In the genomic region with DNA sequence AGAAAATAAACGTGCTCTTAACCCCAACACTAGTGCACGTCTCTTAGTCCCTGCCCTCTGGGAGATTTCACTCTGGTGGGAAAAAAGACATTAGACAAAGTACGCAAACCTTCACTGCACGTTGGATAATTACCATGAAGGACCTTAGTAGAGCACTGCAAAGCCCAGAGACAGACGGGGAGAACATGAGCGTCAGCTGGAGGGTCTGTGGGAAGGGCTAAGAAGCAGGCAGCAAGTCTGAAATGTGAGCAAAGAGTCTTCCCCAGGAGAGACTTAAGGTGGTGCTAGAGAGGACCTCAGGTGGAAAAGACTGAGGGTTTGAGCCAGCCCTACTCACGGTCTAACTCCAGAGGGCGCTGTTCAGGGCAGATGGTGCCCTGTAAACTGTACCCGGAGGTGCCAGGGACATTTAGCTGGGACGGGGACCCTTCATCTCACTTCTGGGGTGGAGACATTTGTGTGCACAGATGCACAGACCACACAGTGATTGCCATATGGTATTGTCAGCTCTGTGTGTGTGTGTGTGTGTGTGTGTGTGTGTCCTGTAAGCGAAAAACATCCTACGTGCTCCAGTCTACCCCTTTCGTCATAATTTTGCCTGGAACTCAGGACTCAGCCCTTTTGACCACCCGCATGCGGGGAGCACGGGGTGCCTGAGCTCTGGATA, we compare ENCODE assay signal across 8 cellular contexts. TPM values are rescaled to one million over a fixed set of nuclear protein-coding genes. Genes with fewer than 3 reads are reported as not detected.
DNase-seq lines count a peak whose midpoint lies in the region; ATAC-seq and TF ChIP-seq lines count a peak whose summit lies in the region.

No MANE protein-coding gene starts in this region.

- no peaks in the 10 kb centered on the region for H3K36me3 ChIP-seq in GM06990 (ENCODE audit: control insufficient read depth, insufficient read depth, low read length)
- H3K36me3 ChIP-seq in mucosa of descending colon (ENCODE audit: low read depth): no peaks in the 10 kb centered on the region

- H3K4me1 ChIP-seq in mucosa of descending colon (ENCODE audit: low read depth): peaks cover 10% of the 10 kb centered on the region

- peak; percentile 92 for TF ChIP-seq CTCF in GM06990 (IDR thresholded peaks at IDR 0.05; ENCODE audit: insufficient read depth, low read length, poor library complexity, severe bottlenecking)
- TF ChIP-seq CTCF in chondrocyte (IDR thresholded peaks at IDR 0.05): peak; percentile 82
- no peak for TF ChIP-seq CTCF in mucosa of descending colon (IDR thresholded peaks at IDR 0.05)

- H3K4me1 Mint-ChIP-seq in chondrocyte (ENCODE audit: low read depth): peaks cover 26% of the 10 kb centered on the region

- intact Hi-C loops in mucosa of descending colon (cut with DNase I, micrococcal nuclease): no loop called here

- DNase-seq in AG08396 (ENCODE audit: low spot score) (peak; percentile 65), GM06990 (ENCODE audit: extremely low read depth, insufficient read length) (peak; percentile 37), NCI-H1436 (lab: John Stamatoyannopoulos, UW) (peak; percentile 90), SKM-1 treated with dmso at 0.1 percent for 144 hours (lab: John Stamatoyannopoulos, UW; ENCODE audit: unreplicated experiment) (peak; percentile 93), chondrocyte (ENCODE audit: low spot score) (peak; percentile 27), mucosa of descending colon (peak in 1 of 3 donors; percentile 35)

- H3K27me3 ChIP-seq in GM06990 (replicated peaks; ENCODE audit: control insufficient read depth, insufficient read depth, low read length): no peaks in the 10 kb centered on the region; the same call in 1 of the 2 replicates

- ATAC-seq in mucosa of descending colon: peak; percentile 72
- no peak for ATAC-seq in HG02870 (IDR thresholded peaks at IDR 0.05; ENCODE audit: unreplicated experiment)
- ATAC-seq in GM18907 (IDR thresholded peaks at IDR 0.05; ENCODE audit: unreplicated experiment): no peak

- no peaks in the 10 kb centered on the region for H3K9me3 ChIP-seq in mucosa of descending colon

- H3K4me3 ChIP-seq in GM06990 (replicated peaks; ENCODE audit: low read depth, low read length) (no peak overlapping the region), mucosa of descending colon (no peak overlapping the region)

- H3K27ac Mint-ChIP-seq in chondrocyte (ENCODE audit: unreplicated experiment): no peak overlapping the region

- no peaks in the 10 kb centered on the region for H3K9me3 Mint-ChIP-seq in chondrocyte (ENCODE audit: low read depth)

- no peak overlapping the region for H3K4me3 Mint-ChIP-seq in chondrocyte (ENCODE audit: unreplicated experiment)

- no peaks in the 10 kb centered on the region for H3K36me3 Mint-ChIP-seq in chondrocyte (ENCODE audit: low read depth)

- peaks cover 9% of the 10 kb centered on the region for H3K27me3 Mint-ChIP-seq in chondrocyte (ENCODE audit: low read depth)

RNA-seq across cellular contexts. Expression of a gene that starts 9.9 kb away (rescaled TPM):
- total RNA-seq in chondrocyte (0.35 to 1.1 TPM (median 0.44 TPM) in 3 replicates), mucosa of descending colon (under 1 TPM in 2 of 3 donors, not detected in 1; 0.17 to 0.79 TPM)

RNA-seq across cellular contexts. Expression of a gene that starts 35.6 kb away (rescaled TPM):
- total RNA-seq in chondrocyte (1,031 to 1,318 TPM (median 1,035 TPM) in 3 replicates), mucosa of descending colon (1,000 to 10,000 TPM; 1,315 to 1,492 (median 1,411) TPM)

RNA-seq across cellular contexts. Expression of a gene that starts 38.2 kb away (rescaled TPM):
- total RNA-seq in chondrocyte (22.6 to 25.5 TPM (median 24.1 TPM) in 3 replicates), mucosa of descending colon (10 to 100 TPM; 16.8 to 24.3 (median 20.1) TPM)
